12 cellular contexts compared by ENCODE assay signal in genomic region chr9:115146581-115147021, GRCh38. TPM values are rescaled to one million over a fixed set of nuclear protein-coding genes. Genes with fewer than 3 reads are reported as not detected.
DNase-seq lines count a peak whose midpoint lies in the region; ATAC-seq, FAIRE-seq and TF ChIP-seq lines count a peak whose summit lies in the region.
"Had no signal": no experiment of that assay in that cellular context is flagged by ENCODE, and none has a peak within 500 bp of the region (broad histone marks: within the 10 kb centered on the region; RNA-seq: fewer than 3 reads in every experiment).

No MANE protein-coding gene starts in this region.

- no peak for DNase-seq in Caco-2
- peak; percentile 89 for DNase-seq in RPMI7951 (ENCODE audit: low read depth)
- peak; percentile 92 for DNase-seq in fibroblast of peridontal ligament (ENCODE audit: extremely low read depth)
- DNase-seq in pancreas: no peak
- DNase-seq in kidney: no peak
- DNase-seq in adrenal gland: no peak
- no peak for DNase-seq in NK-92 (lab: John Stamatoyannopoulos, UW; ENCODE audit: unreplicated experiment)
- DNase-seq in NCI-H510A (lab: John Stamatoyannopoulos, UW): no peak
- DNase-seq: activated gamma-delta T cell had no signal

- no peak for TF ChIP-seq POLR2A in adrenal gland (IDR thresholded peaks at IDR 0.05)

- H3K36me3 ChIP-seq in Caco-2 (ENCODE audit: control insufficient read depth, insufficient read depth, low read length): no peaks in the 10 kb centered on the region
- no peaks in the 10 kb centered on the region for H3K36me3 ChIP-seq in pancreas
- no peaks in the 10 kb centered on the region for H3K36me3 ChIP-seq in kidney (ENCODE audit: control insufficient read depth in 1 of 2, insufficient read depth in 2 of 2, low read length in 2 of 2)
- no peaks in the 10 kb centered on the region for H3K36me3 ChIP-seq in adrenal gland (replicated peaks in 1 of 2)

- no peaks in the 10 kb centered on the region for H3K9me3 Mint-ChIP-seq in Caco-2 (ENCODE audit: unreplicated experiment)

- no TSS peak for BruUV-seq in Caco-2 (replicated peaks; lab: Mats Ljungman, UMichigan)

- peaks cover 2% of the 10 kb centered on the region for H3K27me3 Mint-ChIP-seq in Caco-2 (ENCODE audit: insufficient read depth, unreplicated experiment)

- H3K27me3 ChIP-seq in Caco-2 (replicated peaks; ENCODE audit: control insufficient read depth, insufficient read depth, low read length) (no peaks in the 10 kb centered on the region), pancreas (no peaks in the 10 kb centered on the region), adrenal gland (no peaks in the 10 kb centered on the region)

- no peak overlapping the region for H3K27ac ChIP-seq in pancreas
- no peak overlapping the region for H3K27ac ChIP-seq in kidney (ENCODE audit: low read depth in 2 of 2, low read length in 2 of 2)
- H3K27ac ChIP-seq in adrenal gland: peak overlapping the region in 1 of 5 donors; percentile 21
- H3K27ac ChIP-seq: VCaP had no signal

- no peak overlapping the region for H3K4me3 Mint-ChIP-seq in Caco-2 (ENCODE audit: unreplicated experiment)
- H3K4me3 Mint-ChIP-seq: neural crest cell had no signal

- intact Hi-C loops in Caco-2 (cut with micrococcal nuclease; ENCODE audit: unreplicated experiment) (no loop called here), pancreas (cut with DNase I) (no loop called here), kidney (cut with DNase I) (no loop called here), adrenal gland (cut with DNase I) (no loop called here)

- H3K9me3 ChIP-seq in Caco-2 (0 out of 2 replicates have a peak, but pooled peaks cover 5% of the 10 kb centered on the region), pancreas (no peaks in the 10 kb centered on the region), kidney (ENCODE audit: control insufficient read depth in 1 of 2, low read length in 2 of 2) (no peaks in the 10 kb centered on the region), adrenal gland (replicated peaks in 1 of 3) (no peaks in the 10 kb centered on the region)

- POLR2A ChIA-PET in Caco-2 (lab: Charles Lee): no interaction called here

- WGBS in pancreas, 2 donors: 47 to 49% methylated on average over 4 of the region's 4 CpGs
- 40 to 56% (median 48%) methylated on average over 4 of the region's 4 CpGs for WGBS in adrenal gland, 4 donors

- H3K4me3 ChIP-seq in Caco-2 (ENCODE audit: low read depth, low read length): no peak overlapping the region
- no peak overlapping the region for H3K4me3 ChIP-seq in pancreas
- no peak overlapping the region for H3K4me3 ChIP-seq in kidney (ENCODE audit: low read length in 2 of 2)
- no peak overlapping the region for H3K4me3 ChIP-seq in adrenal gland
- H3K4me3 ChIP-seq: K562 had no signal

- CTCF ChIA-PET in Caco-2 (lab: Charles Lee): no interaction called here

- FAIRE-seq in pancreas (lab: Jason Lieb, UNC) (peak; percentile 96), kidney (lab: Jason Lieb, UNC) (no peak)
- FAIRE-seq: K562 had no signal

- H3K27ac Mint-ChIP-seq in Caco-2 (ENCODE audit: unreplicated experiment): peak overlapping the region; percentile 19

- peaks cover 4% of the 10 kb centered on the region for H3K4me1 Mint-ChIP-seq in Caco-2 (ENCODE audit: low read depth, unreplicated experiment)
- H3K4me1 Mint-ChIP-seq: neural crest cell had no signal

- peak in 2 of 4 donors; percentile 26 to 27 for ATAC-seq in pancreas
- ATAC-seq: K562 had no signal

- H3K9ac ChIP-seq in kidney (ENCODE audit: low read length in 2 of 2): no peak overlapping the region

- H3K4me1 ChIP-seq in Caco-2 (peaks cover 8% of the 10 kb centered on the region), pancreas (no peaks in the 10 kb centered on the region), kidney (ENCODE audit: control insufficient read depth in 1 of 2, insufficient read depth in 1 of 2, low read depth in 1 of 2, low read length in 2 of 2) (no peaks in the 10 kb centered on the region), adrenal gland (replicated peaks in 1 of 2) (no peaks in the 10 kb centered on the region)

- TF ChIP-seq CTCF in Caco-2 (IDR thresholded peaks at IDR 0.05; ENCODE audit: insufficient read depth in 1 of 2, low read depth in 1 of 2, low read length in 1 of 2, severe bottlenecking in 1 of 2, unreplicated experiment in 1 of 2) (no peak), pancreas (IDR thresholded peaks at IDR 0.05) (no peak), kidney (IDR thresholded peaks at IDR 0.05; ENCODE audit: borderline replicate concordance, extremely low read depth, insufficient read depth) (no peak), adrenal gland (IDR thresholded peaks at IDR 0.05) (no peak)

- peaks cover 5% of the 10 kb centered on the region for H3K36me3 Mint-ChIP-seq in Caco-2 (ENCODE audit: insufficient read depth, unreplicated experiment)

RNA-seq across cellular contexts. Expression of gene TNC, which starts 28.6 kb away (rescaled TPM):
- total RNA-seq in Caco-2 (2022) (11.4 and 17.6 TPM in 2 replicates), pancreas (10 to 100 TPM in 1 of 6 donors, 1 to 10 TPM in 3, under 1 TPM in 2; 0.55 to 12.5 (median 1.6) TPM), kidney (254 TPM), adrenal gland (10 to 100 TPM in 6 of 8 donors, 1 to 10 TPM in 2; 6.9 to 53.8 (median 14.1) TPM)
- total RNA-seq in RPMI7951 (2014; rRNA removed; shearing (Covaris generic)): 167 and 188 TPM in 2 replicates
- polyA plus RNA-seq in pancreas (1 to 10 TPM in 1 of 2 donors, under 1 TPM in 1; 0.31 to 1.2 TPM), kidney (ENCODE audit: insufficient read depth, low read depth, low replicate concordance) (9.4 TPM), adrenal gland (1 to 10 TPM; 1.9 to 7.3 (median 2.7) TPM)
- polyA plus RNA-seq: K562 had no signal

Comparison
In these comparisons a context has a peak if more than half of its experiments do, and no peak if none do; other contexts are left out.
1. DNase-seq: peak in RPMI7951 (single experiment) and fibroblast of peridontal ligament (single experiment); none in Caco-2 (0 of 2), pancreas (0 of 6), kidney (single experiment), adrenal gland (0 of 7), NK-92 (single experiment) and NCI-H510A (single experiment).